Comparison of ENCODE assay signal across 1 cellular context in genomic region chr2:149587220-149587949, GRCh38.
TF ChIP-seq lines count a peak whose summit lies in the region.

Gene MMADHC, minus strand, starts transcription at chr2:149587775. Its CDS starts 678 bp downstream, at chr2:149587097.

TF ChIP-seq in HepG2, 621 proteins besides CTCF, POLR2A, EP300 and RAD21 (continued from another document and continues in another):
- TF ChIP-seq ZNF383 (CRISPR knock-in tag; IDR thresholded peaks at IDR 0.05; ENCODE audit: borderline replicate concordance) (peak; percentile 83; the same call in 1 of the 2 replicates), ZNF468 (CRISPR knock-in tag; IDR thresholded peaks at IDR 0.05) (0 out of 2 replicates have a peak, but pooled peaks have one; percentile 73), GATA4 (IDR thresholded peaks at IDR 0.05; ENCODE audit: borderline replicate concordance, low read depth) (peak; percentile 68; the same call in 1 of the 2 replicates), SNRNP70 (IDR thresholded peaks at IDR 0.05; ENCODE audit: low read depth, low read length) (no peak), RBAK (CRISPR knock-in tag; IDR thresholded peaks at IDR 0.05) (no peak), SIX4 (CRISPR knock-in tag; IDR thresholded peaks at IDR 0.05) (0 out of 2 replicates have a peak, but pooled peaks have one; percentile 33), ZSCAN29 (CRISPR knock-in tag; conservative IDR thresholded peaks at IDR 0.05) (peak; percentile 95; the same call in 1 of the 2 replicates), GLI4 (CRISPR knock-in tag; IDR thresholded peaks at IDR 0.05; ENCODE audit: borderline replicate concordance) (peak; percentile 95; the same call in 1 of the 2 replicates), TOPORS (CRISPR knock-in tag; IDR thresholded peaks at IDR 0.05) (no peak; the same call in 1 of the 2 replicates), MTERF4 (CRISPR knock-in tag; IDR thresholded peaks at IDR 0.05) (peak; percentile 98), ZNF205 (CRISPR knock-in tag; IDR thresholded peaks at IDR 0.05) (0 out of 2 replicates have a peak, but pooled peaks have one; percentile 49), ZNF350 (CRISPR knock-in tag; IDR thresholded peaks at IDR 0.05; ENCODE audit: borderline replicate concordance, low read depth) (peak; percentile 97), HES4 (CRISPR knock-in tag; IDR thresholded peaks at IDR 0.05; ENCODE audit: borderline replicate concordance) (peak; percentile 92), DRAP1 (CRISPR knock-in tag; IDR thresholded peaks at IDR 0.05) (peak; percentile 93), ZSCAN21 (CRISPR knock-in tag; IDR thresholded peaks at IDR 0.05; ENCODE audit: borderline replicate concordance) (peak; percentile 85; the same call in 1 of the 2 replicates), RNF2 (conservative IDR thresholded peaks at IDR 0.05; ENCODE audit: low read depth) (no peak), ZNF333 (CRISPR knock-in tag; IDR thresholded peaks at IDR 0.05; ENCODE audit: borderline replicate concordance) (no peak), AGO2 (optimal IDR thresholded peaks at IDR 0.05; ENCODE audit: low read depth, low read length) (peak; percentile 37), TBP (CRISPR knock-in tag; IDR thresholded peaks at IDR 0.05) (no peak), KLF15 (CRISPR knock-in tag; IDR thresholded peaks at IDR 0.05; ENCODE audit: borderline replicate concordance) (no peak; the same call in 1 of the 2 replicates), ESRRA (CRISPR knock-in tag; IDR thresholded peaks at IDR 0.05; ENCODE audit: low read depth) (peak; percentile 40; the same call in 1 of the 2 replicates), SNAPC4 (CRISPR knock-in tag; IDR thresholded peaks at IDR 0.05) (peak; percentile 85; the same call in 1 of the 2 replicates), TAF1 (CRISPR knock-in tag; IDR thresholded peaks at IDR 0.05) (peak; percentile 99), ATAD3A (CRISPR knock-in tag; IDR thresholded peaks at IDR 0.05) (no peak), CCDC6 (CRISPR knock-in tag; IDR thresholded peaks at IDR 0.05) (peak; percentile 82; the same call in 1 of the 2 replicates), ZNF414 (CRISPR knock-in tag; IDR thresholded peaks at IDR 0.05) (no peak), ZHX2 (IDR thresholded peaks at IDR 0.05; ENCODE audit: low read depth) (peak; percentile 98), ZHX2 (CRISPR knock-in tag; IDR thresholded peaks at IDR 0.05; ENCODE audit: borderline replicate concordance) (no peak), SNAPC5 (CRISPR knock-in tag; IDR thresholded peaks at IDR 0.05; ENCODE audit: borderline replicate concordance) (no peak), ZSCAN25 (CRISPR knock-in tag; IDR thresholded peaks at IDR 0.05) (peak; percentile 76; the same call in 1 of the 2 replicates), HNF1A (IDR thresholded peaks at IDR 0.05; ENCODE audit: low read depth) (no peak; the same call in 1 of the 2 replicates), HNF1A (CRISPR knock-in tag; IDR thresholded peaks at IDR 0.05; ENCODE audit: borderline replicate concordance) (peak; percentile 72), ZNF790 (CRISPR knock-in tag; IDR thresholded peaks at IDR 0.05; ENCODE audit: borderline replicate concordance) (peak; percentile 81; the same call in 1 of the 2 replicates), ZNF747 (CRISPR knock-in tag; IDR thresholded peaks at IDR 0.05; ENCODE audit: borderline replicate concordance) (peak; percentile 74; the same call in 1 of the 2 replicates), MIER2 (CRISPR knock-in tag; IDR thresholded peaks at IDR 0.05) (no peak), ZNF784 (CRISPR knock-in tag; IDR thresholded peaks at IDR 0.05; ENCODE audit: borderline replicate concordance) (peak; percentile 85; the same call in 1 of the 2 replicates), ZNF484 (CRISPR knock-in tag; IDR thresholded peaks at IDR 0.05; ENCODE audit: borderline replicate concordance, low read depth) (no peak), ZBTB14 (CRISPR knock-in tag; IDR thresholded peaks at IDR 0.05) (no peak), SKI (IDR thresholded peaks at IDR 0.05; ENCODE audit: partially characterized antibody) (peak; percentile 20), DR1 (CRISPR knock-in tag; IDR thresholded peaks at IDR 0.05) (peak; percentile 54; the same call in 1 of the 2 replicates)
